Comparison of ENCODE assay signal across 1 cellular context in the genomic region with DNA sequence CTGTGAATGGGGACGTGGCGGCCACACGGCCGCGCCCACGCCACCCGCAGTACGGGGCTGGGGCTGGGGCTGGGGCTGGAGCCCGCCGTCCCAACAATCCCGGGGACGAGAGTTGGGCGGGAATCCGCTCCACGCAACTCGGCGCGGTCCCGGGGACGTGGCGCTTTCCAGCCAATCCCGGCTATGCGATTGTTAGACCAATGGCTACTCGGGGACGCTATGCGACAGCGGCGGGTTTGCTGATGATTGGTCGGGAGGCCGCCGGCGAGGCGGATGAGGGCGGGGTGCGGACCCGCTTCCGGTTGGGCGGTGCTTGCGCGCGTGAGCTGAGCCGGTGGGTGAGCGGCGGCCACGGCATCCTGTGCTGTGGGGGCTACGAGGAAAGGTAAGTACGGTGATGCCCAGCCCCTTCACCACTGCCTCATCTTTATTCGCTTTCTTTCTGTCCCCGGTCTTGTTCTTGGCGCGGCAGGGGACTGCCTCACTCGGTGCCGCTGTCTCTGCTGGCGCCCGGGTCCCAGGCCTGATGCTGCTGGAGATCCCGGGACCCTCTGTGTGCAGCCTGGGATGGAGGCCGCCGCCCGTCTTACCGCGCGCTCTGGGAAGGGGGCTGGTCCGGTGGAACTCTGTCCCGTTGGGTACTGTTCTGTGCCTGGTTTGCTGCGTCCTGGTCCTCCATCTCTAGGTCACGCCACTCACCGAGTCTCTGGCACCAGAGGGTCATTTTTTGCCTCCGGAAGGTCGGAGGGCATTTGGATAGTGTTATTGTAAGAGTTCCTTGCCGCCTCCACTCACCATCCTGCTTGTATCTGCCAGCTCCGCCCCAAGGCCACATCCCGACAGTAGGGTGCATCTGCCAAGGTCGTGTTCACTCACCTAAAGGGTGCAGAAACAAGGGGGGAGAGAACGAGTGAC.
TF ChIP-seq lines count a peak whose summit lies in the region.

TSS of gene CALU (plus strand) at position 312 of the 915 bp plus-strand sequence. CDS start 9,225 bp downstream, outside the sequence.

TF ChIP-seq in GM12878, 131 proteins besides CTCF, POLR2A, EP300 and RAD21 (continued from another document and continues in another):
- TF ChIP-seq CEBPZ (IDR thresholded peaks at IDR 0.05; ENCODE audit: low read depth, low read length) (no peak; the same call in 1 of the 2 replicates), BMI1 (IDR thresholded peaks at IDR 0.05; ENCODE audit: borderline replicate concordance) (no peak), IKZF1 (conservative IDR thresholded peaks at IDR 0.05) (peak; percentile 63), NFXL1 (IDR thresholded peaks at IDR 0.05; ENCODE audit: borderline replicate concordance) (no peak), SPI1 (IDR thresholded peaks at IDR 0.05; ENCODE audit: borderline replicate concordance, insufficient read depth, low read depth, low read length) (no peak), MYC (IDR thresholded peaks at IDR 0.05; ENCODE audit: insufficient read depth, insufficient read length, insufficient replicate concordance, low read length, severe bottlenecking) (no peak), ZNF274 (IDR thresholded peaks at IDR 0.05; ENCODE audit: insufficient read depth, insufficient read length) (no peak), STAT3 (IDR thresholded peaks at IDR 0.05; ENCODE audit: low read depth, low read length) (no peak), BACH1 (IDR thresholded peaks at IDR 0.05; ENCODE audit: borderline replicate concordance) (peak; percentile 60; the same call in 1 of the 2 replicates), ETV6 (conservative IDR thresholded peaks at IDR 0.05 in 1 of 2, IDR thresholded peaks at IDR 0.05 in 1 of 2; ENCODE audit: borderline replicate concordance in 1 of 2, low read depth in 1 of 2) (no peak), GABPA (IDR thresholded peaks at IDR 0.05; ENCODE audit: low read depth) (peak; percentile 85), NFYA (IDR thresholded peaks at IDR 0.05; ENCODE audit: borderline replicate concordance, low read depth, low read length) (peak; percentile 9; the same call in 1 of the 2 replicates), CHD2 (IDR thresholded peaks at IDR 0.05; ENCODE audit: borderline replicate concordance, low read depth, low read length) (peak; percentile 83; the same call in 1 of the 2 replicates), POU2F2 (IDR thresholded peaks at IDR 0.05; ENCODE audit: borderline replicate concordance, low read depth, low read length) (0 out of 3 replicates have a peak, but pooled peaks have one; percentile 32), LARP7 (IDR thresholded peaks at IDR 0.05) (peak; percentile 79; the same call in 1 of the 2 replicates), RUNX3 (IDR thresholded peaks at IDR 0.05; ENCODE audit: low read length) (no peak), CEBPB (IDR thresholded peaks at IDR 0.05; ENCODE audit: borderline replicate concordance in 1 of 2, low read depth in 2 of 2, low read length in 2 of 2) (no peak), PAX5 (IDR thresholded peaks at IDR 0.05; ENCODE audit: borderline replicate concordance, low read depth, low read length) (no peak), KAT2A (conservative IDR thresholded peaks at IDR 0.05; ENCODE audit: control insufficient read depth, low read depth, low read length) (no peak), GATAD2B (conservative IDR thresholded peaks at IDR 0.05; ENCODE audit: low read depth) (peak; percentile 62), TCF12 (IDR thresholded peaks at IDR 0.05; ENCODE audit: low read depth, low read length) (peak; percentile 37; the same call in 1 of the 2 replicates), FOS (IDR thresholded peaks at IDR 0.05; ENCODE audit: borderline replicate concordance, extremely low read depth, insufficient read length) (peak; percentile 63), CHD4 (IDR thresholded peaks at IDR 0.05) (no peak), CREB1 (IDR thresholded peaks at IDR 0.05; ENCODE audit: low read depth) (peak; percentile 92), PAX8 (IDR thresholded peaks at IDR 0.05) (no peak), E2F8 (IDR thresholded peaks at IDR 0.05; ENCODE audit: low read depth, partially characterized antibody) (no peak), SMARCA5 (IDR thresholded peaks at IDR 0.05) (no peak)
- TF ChIP-seq, protein P1, sequence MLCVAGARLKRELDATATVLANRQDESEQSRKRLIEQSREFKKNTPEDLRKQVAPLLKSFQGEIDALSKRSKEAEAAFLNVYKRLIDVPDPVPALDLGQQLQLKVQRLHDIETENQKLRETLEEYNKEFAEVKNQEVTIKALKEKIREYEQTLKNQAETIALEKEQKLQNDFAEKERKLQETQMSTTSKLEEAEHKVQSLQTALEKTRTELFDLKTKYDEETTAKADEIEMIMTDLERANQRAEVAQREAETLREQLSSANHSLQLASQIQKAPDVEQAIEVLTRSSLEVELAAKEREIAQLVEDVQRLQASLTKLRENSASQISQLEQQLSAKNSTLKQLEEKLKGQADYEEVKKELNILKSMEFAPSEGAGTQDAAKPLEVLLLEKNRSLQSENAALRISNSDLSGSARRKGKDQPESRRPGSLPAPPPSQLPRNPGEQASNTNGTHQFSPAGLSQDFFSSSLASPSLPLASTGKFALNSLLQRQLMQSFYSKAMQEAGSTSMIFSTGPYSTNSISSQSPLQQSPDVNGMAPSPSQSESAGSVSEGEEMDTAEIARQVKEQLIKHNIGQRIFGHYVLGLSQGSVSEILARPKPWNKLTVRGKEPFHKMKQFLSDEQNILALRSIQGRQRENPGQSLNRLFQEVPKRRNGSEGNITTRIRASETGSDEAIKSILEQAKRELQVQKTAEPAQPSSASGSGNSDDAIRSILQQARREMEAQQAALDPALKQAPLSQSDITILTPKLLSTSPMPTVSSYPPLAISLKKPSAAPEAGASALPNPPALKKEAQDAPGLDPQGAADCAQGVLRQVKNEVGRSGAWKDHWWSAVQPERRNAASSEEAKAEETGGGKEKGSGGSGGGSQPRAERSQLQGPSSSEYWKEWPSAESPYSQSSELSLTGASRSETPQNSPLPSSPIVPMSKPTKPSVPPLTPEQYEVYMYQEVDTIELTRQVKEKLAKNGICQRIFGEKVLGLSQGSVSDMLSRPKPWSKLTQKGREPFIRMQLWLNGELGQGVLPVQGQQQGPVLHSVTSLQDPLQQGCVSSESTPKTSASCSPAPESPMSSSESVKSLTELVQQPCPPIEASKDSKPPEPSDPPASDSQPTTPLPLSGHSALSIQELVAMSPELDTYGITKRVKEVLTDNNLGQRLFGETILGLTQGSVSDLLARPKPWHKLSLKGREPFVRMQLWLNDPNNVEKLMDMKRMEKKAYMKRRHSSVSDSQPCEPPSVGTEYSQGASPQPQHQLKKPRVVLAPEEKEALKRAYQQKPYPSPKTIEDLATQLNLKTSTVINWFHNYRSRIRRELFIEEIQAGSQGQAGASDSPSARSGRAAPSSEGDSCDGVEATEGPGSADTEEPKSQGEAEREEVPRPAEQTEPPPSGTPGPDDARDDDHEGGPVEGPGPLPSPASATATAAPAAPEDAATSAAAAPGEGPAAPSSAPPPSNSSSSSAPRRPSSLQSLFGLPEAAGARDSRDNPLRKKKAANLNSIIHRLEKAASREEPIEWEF (IDR thresholded peaks at IDR 0.05; ENCODE audit: insufficient replicate concordance, low read depth, low read length), result no peak
- TF ChIP-seq, protein P2, sequence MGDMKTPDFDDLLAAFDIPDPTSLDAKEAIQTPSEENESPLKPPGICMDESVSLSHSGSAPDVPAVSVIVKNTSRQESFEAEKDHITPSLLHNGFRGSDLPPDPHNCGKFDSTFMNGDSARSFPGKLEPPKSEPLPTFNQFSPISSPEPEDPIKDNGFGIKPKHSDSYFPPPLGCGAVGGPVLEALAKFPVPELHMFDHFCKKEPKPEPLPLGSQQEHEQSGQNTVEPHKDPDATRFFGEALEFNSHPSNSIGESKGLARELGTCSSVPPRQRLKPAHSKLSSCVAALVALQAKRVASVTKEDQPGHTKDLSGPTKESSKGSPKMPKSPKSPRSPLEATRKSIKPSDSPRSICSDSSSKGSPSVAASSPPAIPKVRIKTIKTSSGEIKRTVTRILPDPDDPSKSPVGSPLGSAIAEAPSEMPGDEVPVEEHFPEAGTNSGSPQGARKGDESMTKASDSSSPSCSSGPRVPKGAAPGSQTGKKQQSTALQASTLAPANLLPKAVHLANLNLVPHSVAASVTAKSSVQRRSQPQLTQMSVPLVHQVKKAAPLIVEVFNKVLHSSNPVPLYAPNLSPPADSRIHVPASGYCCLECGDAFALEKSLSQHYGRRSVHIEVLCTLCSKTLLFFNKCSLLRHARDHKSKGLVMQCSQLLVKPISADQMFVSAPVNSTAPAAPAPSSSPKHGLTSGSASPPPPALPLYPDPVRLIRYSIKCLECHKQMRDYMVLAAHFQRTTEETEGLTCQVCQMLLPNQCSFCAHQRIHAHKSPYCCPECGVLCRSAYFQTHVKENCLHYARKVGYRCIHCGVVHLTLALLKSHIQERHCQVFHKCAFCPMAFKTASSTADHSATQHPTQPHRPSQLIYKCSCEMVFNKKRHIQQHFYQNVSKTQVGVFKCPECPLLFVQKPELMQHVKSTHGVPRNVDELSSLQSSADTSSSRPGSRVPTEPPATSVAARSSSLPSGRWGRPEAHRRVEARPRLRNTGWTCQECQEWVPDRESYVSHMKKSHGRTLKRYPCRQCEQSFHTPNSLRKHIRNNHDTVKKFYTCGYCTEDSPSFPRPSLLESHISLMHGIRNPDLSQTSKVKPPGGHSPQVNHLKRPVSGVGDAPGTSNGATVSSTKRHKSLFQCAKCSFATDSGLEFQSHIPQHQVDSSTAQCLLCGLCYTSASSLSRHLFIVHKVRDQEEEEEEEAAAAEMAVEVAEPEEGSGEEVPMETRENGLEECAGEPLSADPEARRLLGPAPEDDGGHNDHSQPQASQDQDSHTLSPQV (IDR thresholded peaks at IDR 0.05), result no peak
- TF ChIP-seq, protein P3, sequence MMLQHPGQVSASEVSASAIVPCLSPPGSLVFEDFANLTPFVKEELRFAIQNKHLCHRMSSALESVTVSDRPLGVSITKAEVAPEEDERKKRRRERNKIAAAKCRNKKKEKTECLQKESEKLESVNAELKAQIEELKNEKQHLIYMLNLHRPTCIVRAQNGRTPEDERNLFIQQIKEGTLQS (IDR thresholded peaks at IDR 0.05; ENCODE audit: borderline replicate concordance, extremely low read depth, low read depth, low read length), result no peak
- TF ChIP-seq, protein P4, sequence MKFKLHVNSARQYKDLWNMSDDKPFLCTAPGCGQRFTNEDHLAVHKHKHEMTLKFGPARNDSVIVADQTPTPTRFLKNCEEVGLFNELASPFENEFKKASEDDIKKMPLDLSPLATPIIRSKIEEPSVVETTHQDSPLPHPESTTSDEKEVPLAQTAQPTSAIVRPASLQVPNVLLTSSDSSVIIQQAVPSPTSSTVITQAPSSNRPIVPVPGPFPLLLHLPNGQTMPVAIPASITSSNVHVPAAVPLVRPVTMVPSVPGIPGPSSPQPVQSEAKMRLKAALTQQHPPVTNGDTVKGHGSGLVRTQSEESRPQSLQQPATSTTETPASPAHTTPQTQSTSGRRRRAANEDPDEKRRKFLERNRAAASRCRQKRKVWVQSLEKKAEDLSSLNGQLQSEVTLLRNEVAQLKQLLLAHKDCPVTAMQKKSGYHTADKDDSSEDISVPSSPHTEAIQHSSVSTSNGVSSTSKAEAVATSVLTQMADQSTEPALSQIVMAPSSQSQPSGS (IDR thresholded peaks at IDR 0.05; ENCODE audit: low read length), result no peak
- TF ChIP-seq, protein P5, sequence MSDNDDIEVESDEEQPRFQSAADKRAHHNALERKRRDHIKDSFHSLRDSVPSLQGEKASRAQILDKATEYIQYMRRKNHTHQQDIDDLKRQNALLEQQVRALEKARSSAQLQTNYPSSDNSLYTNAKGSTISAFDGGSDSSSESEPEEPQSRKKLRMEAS (IDR thresholded peaks at IDR 0.05; ENCODE audit: low read depth, low read length), result no peak
- TF ChIP-seq, protein P6, sequence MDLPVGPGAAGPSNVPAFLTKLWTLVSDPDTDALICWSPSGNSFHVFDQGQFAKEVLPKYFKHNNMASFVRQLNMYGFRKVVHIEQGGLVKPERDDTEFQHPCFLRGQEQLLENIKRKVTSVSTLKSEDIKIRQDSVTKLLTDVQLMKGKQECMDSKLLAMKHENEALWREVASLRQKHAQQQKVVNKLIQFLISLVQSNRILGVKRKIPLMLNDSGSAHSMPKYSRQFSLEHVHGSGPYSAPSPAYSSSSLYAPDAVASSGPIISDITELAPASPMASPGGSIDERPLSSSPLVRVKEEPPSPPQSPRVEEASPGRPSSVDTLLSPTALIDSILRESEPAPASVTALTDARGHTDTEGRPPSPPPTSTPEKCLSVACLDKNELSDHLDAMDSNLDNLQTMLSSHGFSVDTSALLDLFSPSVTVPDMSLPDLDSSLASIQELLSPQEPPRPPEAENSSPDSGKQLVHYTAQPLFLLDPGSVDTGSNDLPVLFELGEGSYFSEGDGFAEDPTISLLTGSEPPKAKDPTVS (IDR thresholded peaks at IDR 0.05; ENCODE audit: low read depth, low read length), result no peak
